1 cellular context compared by ENCODE assay signal in the genomic region with DNA sequence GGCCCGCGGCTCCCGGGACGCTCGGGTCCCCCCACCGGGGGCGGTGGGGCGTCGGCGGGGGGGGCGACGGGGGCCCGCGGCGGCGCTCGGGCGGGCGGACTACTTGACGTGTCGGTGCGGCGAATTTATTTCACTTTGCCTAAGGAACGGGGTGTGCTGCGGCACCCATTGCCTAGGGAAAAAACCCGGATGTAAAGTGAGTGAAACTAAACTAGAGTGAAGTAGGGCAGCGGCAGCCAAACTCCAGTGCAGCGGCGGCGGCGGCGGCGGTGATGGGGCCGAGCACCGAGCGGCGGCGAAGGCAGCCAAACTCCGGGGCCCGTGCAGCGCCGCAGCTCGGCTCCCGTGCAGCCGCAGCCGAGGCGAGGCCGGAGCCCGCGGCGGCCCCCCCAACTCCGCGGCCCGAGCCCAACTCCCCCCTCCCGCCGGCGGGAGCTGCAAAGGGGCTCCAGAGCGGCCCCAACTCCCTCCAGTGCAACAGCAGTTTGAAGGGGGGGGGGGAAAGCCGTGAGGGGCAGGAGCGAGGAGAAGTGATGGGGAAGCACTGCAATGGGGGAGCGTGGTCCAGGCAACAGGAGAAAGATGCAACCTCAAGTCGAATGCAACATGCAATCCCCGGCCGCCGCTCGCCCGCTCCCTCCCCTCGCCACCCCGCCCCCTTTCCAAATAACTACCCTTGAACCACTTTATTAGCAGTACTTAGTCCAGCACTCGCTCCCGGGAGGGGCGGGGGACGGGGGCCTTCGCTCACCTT.
TF ChIP-seq lines count a peak whose summit lies in the region.

No MANE protein-coding gene starts in this region.

TF ChIP-seq in HepG2, 621 proteins besides CTCF, POLR2A, EP300 and RAD21 (continued from another document):
- TF ChIP-seq, protein P1, sequence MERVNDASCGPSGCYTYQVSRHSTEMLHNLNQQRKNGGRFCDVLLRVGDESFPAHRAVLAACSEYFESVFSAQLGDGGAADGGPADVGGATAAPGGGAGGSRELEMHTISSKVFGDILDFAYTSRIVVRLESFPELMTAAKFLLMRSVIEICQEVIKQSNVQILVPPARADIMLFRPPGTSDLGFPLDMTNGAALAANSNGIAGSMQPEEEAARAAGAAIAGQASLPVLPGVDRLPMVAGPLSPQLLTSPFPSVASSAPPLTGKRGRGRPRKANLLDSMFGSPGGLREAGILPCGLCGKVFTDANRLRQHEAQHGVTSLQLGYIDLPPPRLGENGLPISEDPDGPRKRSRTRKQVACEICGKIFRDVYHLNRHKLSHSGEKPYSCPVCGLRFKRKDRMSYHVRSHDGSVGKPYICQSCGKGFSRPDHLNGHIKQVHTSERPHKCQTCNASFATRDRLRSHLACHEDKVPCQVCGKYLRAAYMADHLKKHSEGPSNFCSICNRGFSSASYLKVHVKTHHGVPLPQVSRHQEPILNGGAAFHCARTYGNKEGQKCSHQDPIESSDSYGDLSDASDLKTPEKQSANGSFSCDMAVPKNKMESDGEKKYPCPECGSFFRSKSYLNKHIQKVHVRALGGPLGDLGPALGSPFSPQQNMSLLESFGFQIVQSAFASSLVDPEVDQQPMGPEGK (CRISPR knock-in tag; IDR thresholded peaks at IDR 0.05), result peak; percentile 64
- TF ChIP-seq ZFP90 (CRISPR knock-in tag; IDR thresholded peaks at IDR 0.05; ENCODE audit: borderline replicate concordance) (no peak), PTBP1 (IDR thresholded peaks at IDR 0.05; ENCODE audit: low read depth, low read length, poor library complexity, severe bottlenecking) (no peak), ZNF709 (CRISPR knock-in tag; IDR thresholded peaks at IDR 0.05) (no peak)
